ENCODE assay signal across 23 cellular contexts in the genomic region with DNA sequence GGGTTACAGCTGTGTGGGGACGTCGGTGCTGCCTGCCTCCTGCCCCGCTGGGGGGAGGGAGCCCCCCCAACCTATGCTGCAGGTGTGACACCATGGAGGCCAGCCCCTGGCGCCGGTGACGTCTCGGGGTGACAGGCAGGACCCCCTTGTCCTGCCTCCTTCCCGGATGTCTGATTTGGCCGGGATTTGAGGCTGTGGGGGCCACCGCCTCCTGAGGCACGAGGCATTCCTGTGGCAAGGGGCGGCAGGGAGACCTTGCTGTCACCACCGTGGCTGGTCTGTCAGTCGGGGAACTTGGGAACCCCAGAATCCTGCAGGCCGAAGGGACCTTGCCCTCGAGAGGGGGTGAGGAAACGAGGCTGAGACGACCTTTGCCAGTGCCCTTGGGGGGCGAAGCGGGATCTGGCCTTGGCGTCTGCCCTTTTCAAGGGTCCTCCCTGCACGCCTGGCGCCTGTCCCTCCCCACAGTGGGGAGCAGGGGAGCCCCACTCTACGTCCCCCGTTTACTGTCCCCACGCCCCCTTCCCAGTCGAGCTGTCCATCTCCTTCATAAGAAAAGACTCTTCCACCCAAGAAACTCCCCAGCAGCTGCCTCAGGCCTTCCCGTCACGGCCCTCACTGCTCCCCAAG.
DNase-seq lines count a peak whose midpoint lies in the region; ATAC-seq and TF ChIP-seq lines count a peak whose summit lies in the region.
"Had no signal": no experiment of that assay in that cellular context is flagged by ENCODE, and none has a peak within 500 bp of the region (broad histone marks: within the 10 kb centered on the region; RNA-seq: fewer than 3 reads in every experiment).

No MANE protein-coding gene starts in this region.

- intact Hi-C loops in heart right ventricle (cut with DNase I) (no loop called here), left cardiac atrium (cut with DNase I) (no loop called here), vagina (cut with DNase I) (no loop called here)

- H3K27me3 ChIP-seq in heart right ventricle = peaks cover 0 to 12% (median 0%) of the 10 kb centered on the region in 7 donors
- H3K27me3 ChIP-seq in right atrium auricular region = no peaks in the 10 kb centered on the region
- no peaks in the 10 kb centered on the region for H3K27me3 ChIP-seq in vagina
- H3K27me3 ChIP-seq: adrenal gland, tibial artery had no signal

- H3K4me1 Mint-ChIP-seq in nephron = peaks cover 41% of the 10 kb centered on the region

- H3K4me1 ChIP-seq in heart right ventricle (peaks cover 0 to 36% (median 0%) of the 10 kb centered on the region in 9 donors), right atrium auricular region (peaks cover 0 to 7% of the 10 kb centered on the region in 2 donors), vagina (peaks cover 22% of the 10 kb centered on the region)
- H3K4me1 ChIP-seq: adrenal gland had no signal

- TF ChIP-seq CTCF in heart right ventricle (IDR thresholded peaks at IDR 0.05) = no peak
- TF ChIP-seq CTCF in right atrium auricular region (IDR thresholded peaks at IDR 0.05) = no peak
- no peak for TF ChIP-seq CTCF in nephron (IDR thresholded peaks at IDR 0.05; ENCODE audit: unreplicated experiment in 3 of 3)
- TF ChIP-seq CTCF in vagina (IDR thresholded peaks at IDR 0.05) = no peak
- TF ChIP-seq CTCF in omental fat pad (IDR thresholded peaks at IDR 0.05) = no peak

- no peak for DNase-seq in heart right ventricle
- no peak for DNase-seq in left cardiac atrium
- DNase-seq in right atrium auricular region (ENCODE audit: low spot score) = peak; percentile 50
- peak; percentile 78 to 85 for DNase-seq in vagina (ENCODE audit: extremely low spot score in 2 of 2)
- no peak for DNase-seq in omental fat pad (ENCODE audit: low spot score)
- DNase-seq: activated CD4-positive, alpha-beta T cell treated with anti-CD3 and anti-CD28 coated beads, Interleukin-2, amount 10 ng/mL, durations not matched to agents 7 days and 5 days; activated gamma-delta T cell; caudate nucleus; CD4-positive, alpha-beta T cell; effector CD4-positive, alpha-beta T cell; GF-D8; KBM-7; NCI-H1694; occipital lobe; SHP77; stimulated activated CD4-positive, alpha-beta T cell treated with anti-CD3 and anti-CD28 coated beads, Interleukin-1b, Interleukin-23, amount 100 ng/mL, for 48 hours; stimulated activated naive CD4-positive, alpha-beta T cell had no signal

- TF ChIP-seq POLR2A in vagina (IDR thresholded peaks at IDR 0.05) = no peak

- H3K9me3 Mint-ChIP-seq in nephron = peaks cover 1% of the 10 kb centered on the region
- H3K9me3 Mint-ChIP-seq: activated CD4-positive, alpha-beta T cell treated with anti-CD3 and anti-CD28 coated beads, Interleukin-2, amount 10 ng/mL, durations not matched to agents 7 days and 5 days; CD4-positive, alpha-beta T cell had no signal

- ATAC-seq in heart right ventricle = peak in 2 of 8 donors; percentile 4 to 16
- no peak for ATAC-seq in left cardiac atrium
- ATAC-seq in HG03139 (IDR thresholded peaks at IDR 0.05; ENCODE audit: unreplicated experiment) = no peak
- ATAC-seq in GM21576 (IDR thresholded peaks at IDR 0.05; ENCODE audit: unreplicated experiment) = no peak
- ATAC-seq in omental fat pad (ENCODE audit: low FRiP score) = no peak

- peak overlapping the region in 2 of 3 experiments; percentile 85 to 88 for H3K27ac Mint-ChIP-seq in nephron
- H3K27ac Mint-ChIP-seq: activated CD4-positive, alpha-beta T cell treated with anti-CD3 and anti-CD28 coated beads, Interleukin-2, amount 10 ng/mL, durations not matched to agents 7 days and 5 days; CD4-positive, alpha-beta T cell had no signal

- H3K4me3 Mint-ChIP-seq in nephron = no peak overlapping the region
- H3K4me3 Mint-ChIP-seq: activated CD4-positive, alpha-beta T cell treated with anti-CD3 and anti-CD28 coated beads, Interleukin-2, amount 10 ng/mL, durations not matched to agents 7 days and 5 days; CD4-positive, alpha-beta T cell had no signal

- H3K36me3 Mint-ChIP-seq in nephron (ENCODE audit: low read depth) = no peaks in the 10 kb centered on the region

- H3K36me3 ChIP-seq in heart right ventricle (no peaks in the 10 kb centered on the region), right atrium auricular region (no peaks in the 10 kb centered on the region), vagina (no peaks in the 10 kb centered on the region)
- H3K36me3 ChIP-seq: adrenal gland, tibial artery had no signal

- 88 to 89% methylated on average over 29 of the region's 29 CpGs for WGBS in heart right ventricle, 2 donors

- H3K27me3 Mint-ChIP-seq in nephron (ENCODE audit: low read depth) = peaks cover 29% of the 10 kb centered on the region

- H3K27ac ChIP-seq in heart right ventricle (peak overlapping the region in 6 of 10 donors; percentile 5 to 88 (median 32)), right atrium auricular region (peak overlapping the region in 1 of 2 donors; percentile 35), vagina (peak overlapping the region; percentile 85)
- H3K27ac ChIP-seq: GM23248, tibial artery had no signal

- H3K4me3 ChIP-seq in heart right ventricle (no peak overlapping the region), right atrium auricular region (no peak overlapping the region), vagina (no peak overlapping the region)
- H3K4me3 ChIP-seq: adrenal gland, GM23248, tibial artery had no signal

- no peaks in the 10 kb centered on the region for H3K9me3 ChIP-seq in heart right ventricle
- H3K9me3 ChIP-seq in right atrium auricular region = no peaks in the 10 kb centered on the region
- no peaks in the 10 kb centered on the region for H3K9me3 ChIP-seq in vagina
- H3K9me3 ChIP-seq: adrenal gland, tibial artery had no signal

Comparison
In these comparisons a context has a peak if more than half of its experiments do, and no peak if none do; other contexts are left out.
1. DNase-seq: peak in right atrium auricular region (single experiment) and vagina (2 of 2); none in heart right ventricle (0 of 2), left cardiac atrium (single experiment) and omental fat pad (single experiment).